In the genomic region with DNA sequence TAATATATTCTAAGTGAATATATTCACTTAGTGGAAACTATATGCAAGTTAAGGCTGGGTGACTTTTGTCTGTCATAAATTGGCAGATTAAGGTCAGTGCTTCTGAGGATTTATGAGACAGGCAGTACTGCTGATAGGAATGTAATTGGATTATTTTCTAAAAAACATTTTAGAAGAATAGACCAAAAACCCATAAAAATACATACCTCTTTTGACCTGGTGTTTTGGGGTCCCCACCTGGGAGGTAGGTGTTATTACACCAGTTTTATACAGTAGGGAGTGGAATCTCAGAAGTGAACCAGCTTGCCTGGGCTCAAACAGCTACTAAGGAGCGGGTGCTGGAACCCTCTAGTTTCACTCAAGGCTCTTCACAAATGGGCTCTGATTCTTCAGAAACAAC, we compare ENCODE assay signal across 8 cellular contexts. TPM values are rescaled to one million over a fixed set of nuclear protein-coding genes. Genes with fewer than 3 reads are reported as not detected.
DNase-seq lines count a peak whose midpoint lies in the region; ATAC-seq and TF ChIP-seq lines count a peak whose summit lies in the region.

No MANE protein-coding gene starts in this region.

- H3K4me1 Mint-ChIP-seq in activated CD8-positive, alpha-beta T cell treated with anti-CD3 and anti-CD28 coated beads, Interleukin-2, amount 10 ng/mL, durations not matched to agents 7 days and 5 days (ENCODE audit: low read depth): no peaks in the 10 kb centered on the region
- no peaks in the 10 kb centered on the region for H3K4me1 Mint-ChIP-seq in nephron

- no peaks in the 10 kb centered on the region for H3K27me3 Mint-ChIP-seq in activated CD8-positive, alpha-beta T cell treated with anti-CD3 and anti-CD28 coated beads, Interleukin-2, amount 10 ng/mL, durations not matched to agents 7 days and 5 days (ENCODE audit: low read depth)
- H3K27me3 Mint-ChIP-seq in nephron (ENCODE audit: low read depth): no peaks in the 10 kb centered on the region

- peak; percentile 56 for ATAC-seq in HG02885 (IDR thresholded peaks at IDR 0.05; ENCODE audit: poor library complexity, unreplicated experiment)
- ATAC-seq in activated CD8-positive, alpha-beta T cell treated with anti-CD3 and anti-CD28 coated beads, Interleukin-2, amount 10 ng/mL, durations not matched to agents 7 days and 5 days: peak; percentile 68
- ATAC-seq in GM18861 (IDR thresholded peaks at IDR 0.05; ENCODE audit: unreplicated experiment): no peak
- no peak for ATAC-seq in HG02973 (IDR thresholded peaks at IDR 0.05; ENCODE audit: unreplicated experiment)

- POLR2A ChIA-PET in activated CD8-positive, alpha-beta T cell treated with anti-CD3 and anti-CD28 coated beads, Interleukin-2, amount 10 ng/mL, durations not matched to agents 7 days and 5 days (lab: Charles Lee): no interaction called here

- peak; percentile 7 for DNase-seq in activated CD4-positive, alpha-beta T cell treated with anti-CD3 and anti-CD28 coated beads for 48 hours
- DNase-seq in activated CD4-positive, alpha-beta T cell treated with anti-CD3 and anti-CD28 coated beads, Interleukin-2, amount 50 U/mL, for 48 hours: no peak
- DNase-seq in activated CD8-positive, alpha-beta T cell treated with anti-CD3 and anti-CD28 coated beads, Interleukin-2, amount 10 ng/mL, durations not matched to agents 7 days and 5 days: no peak
- no peak for DNase-seq in GOT3 (lab: John Stamatoyannopoulos, UW)

- peaks cover 26% of the 10 kb centered on the region for H3K36me3 Mint-ChIP-seq in activated CD8-positive, alpha-beta T cell treated with anti-CD3 and anti-CD28 coated beads, Interleukin-2, amount 10 ng/mL, durations not matched to agents 7 days and 5 days (ENCODE audit: low read depth)
- peaks cover 44% of the 10 kb centered on the region for H3K36me3 Mint-ChIP-seq in nephron (ENCODE audit: low read depth)

- H3K9me3 Mint-ChIP-seq in activated CD8-positive, alpha-beta T cell treated with anti-CD3 and anti-CD28 coated beads, Interleukin-2, amount 10 ng/mL, durations not matched to agents 7 days and 5 days (ENCODE audit: insufficient read depth): no peaks in the 10 kb centered on the region
- peaks cover 5% of the 10 kb centered on the region for H3K9me3 Mint-ChIP-seq in nephron

- peak in 2 of 3 experiments; percentile 14 to 21 for TF ChIP-seq CTCF in nephron (IDR thresholded peaks at IDR 0.05; ENCODE audit: unreplicated experiment in 3 of 3)

- H3K4me3 Mint-ChIP-seq in activated CD8-positive, alpha-beta T cell treated with anti-CD3 and anti-CD28 coated beads, Interleukin-2, amount 10 ng/mL, durations not matched to agents 7 days and 5 days: no peak overlapping the region
- H3K4me3 Mint-ChIP-seq in nephron: no peak overlapping the region

- H3K27ac Mint-ChIP-seq in activated CD8-positive, alpha-beta T cell treated with anti-CD3 and anti-CD28 coated beads, Interleukin-2, amount 10 ng/mL, durations not matched to agents 7 days and 5 days: no peak overlapping the region
- H3K27ac Mint-ChIP-seq in nephron: no peak overlapping the region

- CTCF ChIA-PET in activated CD8-positive, alpha-beta T cell treated with anti-CD3 and anti-CD28 coated beads, Interleukin-2, amount 10 ng/mL, durations not matched to agents 7 days and 5 days (lab: Charles Lee): interaction anchor here (0.6 to 2.4 kb wide), 12 partner anchors 9 to 443 kb away, joined by 3 to 9 read pairs (median 4); no protein-coding TSS in a partner anchor

RNA-seq across cellular contexts. Expression of gene COG3, which starts 25.3 kb away (rescaled TPM):
- total RNA-seq in activated CD8-positive, alpha-beta T cell treated with anti-CD3 and anti-CD28 coated beads, Interleukin-2, amount 10 ng/mL, durations not matched to agents 7 days and 5 days: 10 to 100 TPM; 22.0 to 23.1 TPM

Comparison
In these comparisons a context has a peak if more than half of its experiments do, and no peak if none do; other contexts are left out.
1. ATAC-seq: peak in HG02885 (single experiment) and activated CD8-positive, alpha-beta T cell treated with anti-CD3 and anti-CD28 coated beads, Interleukin-2, amount 10 ng/mL, durations not matched to agents 7 days and 5 days (single experiment); none in GM18861 (single experiment) and HG02973 (single experiment).